2 cellular contexts compared by ENCODE assay signal in the genomic region with DNA sequence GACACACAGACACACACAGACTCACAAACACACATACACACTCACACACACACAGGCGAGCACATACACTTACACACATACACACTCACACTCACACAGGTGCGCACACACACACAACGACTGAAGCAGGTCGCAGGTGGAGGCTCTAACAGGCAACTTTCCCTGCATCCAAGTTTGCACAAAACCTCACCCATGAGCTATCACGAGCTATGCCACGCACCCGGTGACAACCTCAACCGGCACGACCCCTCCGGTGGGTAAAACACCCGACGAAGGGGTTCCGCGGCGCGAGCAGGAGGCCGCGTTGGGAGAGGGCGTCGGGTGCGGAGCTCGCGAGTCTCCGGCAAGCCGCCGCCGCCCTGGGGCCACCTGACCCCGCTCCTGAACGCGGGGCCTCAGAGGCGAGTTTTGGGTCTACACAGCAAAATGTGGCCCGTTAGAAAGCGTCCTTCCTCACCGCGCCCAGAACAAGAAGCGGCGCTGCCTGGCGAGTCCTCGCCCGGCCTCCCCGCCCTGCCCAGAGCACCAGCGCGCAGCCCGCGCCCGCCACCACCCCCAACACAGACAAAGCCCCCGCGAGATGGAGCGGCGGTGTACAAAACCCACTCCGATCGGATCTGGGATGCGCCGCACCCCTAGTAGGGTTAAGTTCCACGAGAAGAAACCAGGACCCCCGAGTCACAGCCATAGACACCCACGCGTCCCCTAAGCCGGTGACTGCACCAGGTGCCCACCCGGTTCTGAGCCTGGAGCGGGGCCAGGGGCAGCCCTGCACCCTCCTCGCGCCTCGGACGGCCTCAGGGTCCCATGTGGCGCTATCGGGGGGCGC.
TF ChIP-seq lines count a peak whose summit lies in the region.

No MANE protein-coding gene starts in this region.

TF ChIP-seq in WTC11, 78 proteins besides CTCF, POLR2A, EP300 and RAD21:
- TF ChIP-seq MYBL2 (CRISPR knock-in tag; IDR thresholded peaks at IDR 0.05), result no peak
- TF ChIP-seq, protein P1, sequence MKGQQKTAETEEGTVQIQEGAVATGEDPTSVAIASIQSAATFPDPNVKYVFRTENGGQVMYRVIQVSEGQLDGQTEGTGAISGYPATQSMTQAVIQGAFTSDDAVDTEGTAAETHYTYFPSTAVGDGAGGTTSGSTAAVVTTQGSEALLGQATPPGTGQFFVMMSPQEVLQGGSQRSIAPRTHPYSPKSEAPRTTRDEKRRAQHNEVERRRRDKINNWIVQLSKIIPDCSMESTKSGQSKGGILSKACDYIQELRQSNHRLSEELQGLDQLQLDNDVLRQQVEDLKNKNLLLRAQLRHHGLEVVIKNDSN (CRISPR knock-in tag; IDR thresholded peaks at IDR 0.05), result 0 out of 2 replicates have a peak, but pooled peaks have one; percentile 16

TF ChIP-seq in HepG2, 621 proteins besides CTCF, POLR2A, EP300 and RAD21:
- TF ChIP-seq ZUFSP (CRISPR knock-in tag; IDR thresholded peaks at IDR 0.05; ENCODE audit: borderline replicate concordance) (no peak), BRCA1 (CRISPR knock-in tag; IDR thresholded peaks at IDR 0.05) (no peak), RNF2 (conservative IDR thresholded peaks at IDR 0.05; ENCODE audit: low read depth) (no peak), HNRNPH1 (optimal IDR thresholded peaks at IDR 0.05; ENCODE audit: low read depth, low read length) (no peak), CHD2 (IDR thresholded peaks at IDR 0.05; ENCODE audit: low read depth, low read length) (no peak), ZNF101 (CRISPR knock-in tag; IDR thresholded peaks at IDR 0.05; ENCODE audit: borderline replicate concordance, low read depth) (no peak), KLF12 (CRISPR knock-in tag; IDR thresholded peaks at IDR 0.05; ENCODE audit: borderline replicate concordance) (no peak), TGIF2 (CRISPR knock-in tag; IDR thresholded peaks at IDR 0.05) (no peak), ZNF580 (CRISPR knock-in tag; IDR thresholded peaks at IDR 0.05; ENCODE audit: borderline replicate concordance, low read depth) (no peak)
